ENCODE assay signal across 21 cellular contexts in genomic region chr10:118969014-118969413, GRCh38.
DNase-seq lines count a peak whose midpoint lies in the region; ATAC-seq and TF ChIP-seq lines count a peak whose summit lies in the region.
"Had no signal": no experiment of that assay in that cellular context is flagged by ENCODE, and none has a peak within 500 bp of the region (broad histone marks: within the 10 kb centered on the region; RNA-seq: fewer than 3 reads in every experiment).

No MANE protein-coding gene starts in this region.

- H3K27me3 ChIP-seq in right atrium auricular region: no peaks in the 10 kb centered on the region
- H3K27me3 ChIP-seq: BE2C had no signal

- TF ChIP-seq CTCF in right atrium auricular region (IDR thresholded peaks at IDR 0.05): no peak
- no peak for TF ChIP-seq CTCF in nephron progenitor cell (IDR thresholded peaks at IDR 0.05)

- H3K4me1 Mint-ChIP-seq in nephron progenitor cell: peaks cover 49% of the 10 kb centered on the region
- H3K4me1 Mint-ChIP-seq: CD4-positive, CD25-positive, alpha-beta regulatory T cell; CD8-positive, alpha-beta memory T cell had no signal

- no peak overlapping the region for H3K4me3 ChIP-seq in right atrium auricular region
- H3K4me3 ChIP-seq: GM12878, GM23248 had no signal

- peaks cover 6% of the 10 kb centered on the region for H3K27me3 Mint-ChIP-seq in nephron progenitor cell (ENCODE audit: low read depth, poor library complexity)

- no peak overlapping the region for H3K27ac ChIP-seq in right atrium auricular region
- H3K27ac ChIP-seq: GM23248, HL-60 had no signal

- DNase-seq in cardiac septum (ENCODE audit: low spot score) (peak; percentile 41), right atrium auricular region (ENCODE audit: low spot score) (no peak), ecto neural progenitor cell (ENCODE audit: low spot score) (peak; percentile 13), nephron progenitor cell (no peak), AG08395 (ENCODE audit: low spot score) (no peak)
- DNase-seq in activated effector memory CD4-positive, alpha-beta T cell treated with Interleukin-2 at 50 U/mL for 16 hours: no peak
- DNase-seq: 8988T; BE2C; CD4-positive, CD25-positive, alpha-beta regulatory T cell; CD8-positive, alpha-beta memory T cell; COR-L47; DMS 273 treated with DMSO at 0.1 percent for 48 hours; DMS53; DND-41; EL; GM23248; HCEC 1CT; HFFc6 had no signal

- H3K36me3 Mint-ChIP-seq in nephron progenitor cell (ENCODE audit: low read depth): peaks cover 9% of the 10 kb centered on the region
- H3K36me3 Mint-ChIP-seq: CD8-positive, alpha-beta memory T cell had no signal

- H3K4me1 ChIP-seq in right atrium auricular region: peaks cover 0 to 34% of the 10 kb centered on the region in 2 donors

- intact Hi-C loops in cardiac septum (cut with DNase I): no loop called here

- H3K9me3 Mint-ChIP-seq in nephron progenitor cell: peaks cover 18% of the 10 kb centered on the region

- H3K4me3 Mint-ChIP-seq in nephron progenitor cell: no peak overlapping the region
- H3K4me3 Mint-ChIP-seq: CD4-positive, CD25-positive, alpha-beta regulatory T cell; CD8-positive, alpha-beta memory T cell; HFFc6 had no signal

- peaks cover 0 to 10% of the 10 kb centered on the region in 2 donors for H3K9me3 ChIP-seq in right atrium auricular region
- H3K9me3 ChIP-seq: BE2C had no signal

- no peaks in the 10 kb centered on the region for H3K36me3 ChIP-seq in right atrium auricular region
- H3K36me3 ChIP-seq: BE2C had no signal

- H3K27ac Mint-ChIP-seq in nephron progenitor cell: peak overlapping the region; percentile 32
- H3K27ac Mint-ChIP-seq: CD8-positive, alpha-beta memory T cell; HFFc6 had no signal

- no peak for ATAC-seq in GM19397 (IDR thresholded peaks at IDR 0.05; ENCODE audit: unreplicated experiment)
- ATAC-seq: GM12878 had no signal

Comparison
In these comparisons a context has a peak if more than half of its experiments do, and no peak if none do; other contexts are left out.
1. DNase-seq: peak in cardiac septum (single experiment) and ecto neural progenitor cell (single experiment); none in right atrium auricular region (single experiment), nephron progenitor cell (single experiment), AG08395 (single experiment) and activated effector memory CD4-positive, alpha-beta T cell treated with Interleukin-2 at 50 U/mL for 16 hours (single experiment).